In the genomic region with DNA sequence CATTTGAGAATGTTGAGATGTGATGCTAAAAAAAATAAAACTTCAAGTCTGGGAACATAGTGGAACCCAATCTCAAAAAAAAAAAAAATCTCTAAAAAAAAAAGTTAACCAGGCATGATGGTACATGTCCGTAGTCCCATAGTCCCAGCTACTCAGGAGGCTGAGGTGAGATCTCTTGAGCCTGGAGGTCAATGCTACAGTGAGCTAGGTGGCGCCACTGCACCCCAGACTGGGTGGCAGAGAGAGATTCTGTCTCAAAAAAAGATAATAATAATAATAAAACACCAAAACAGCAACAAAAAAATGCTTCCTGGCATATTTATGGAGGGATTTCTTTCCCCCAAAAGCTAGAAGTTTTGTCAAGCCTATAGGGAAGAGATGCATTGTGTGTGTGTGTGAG, we compare ENCODE assay signal across 21 cellular contexts.
DNase-seq lines count a peak whose midpoint lies in the region; FAIRE-seq and TF ChIP-seq lines count a peak whose summit lies in the region.
"Had no signal": no experiment of that assay in that cellular context is flagged by ENCODE, and none has a peak within 500 bp of the region (broad histone marks: within the 10 kb centered on the region; RNA-seq: fewer than 3 reads in every experiment).

No MANE protein-coding gene starts in this region.

- TF ChIP-seq CTCF in OCI-LY1 (IDR thresholded peaks at IDR 0.05; ENCODE audit: low read length) (peak; percentile 18; the same call in 1 of the 2 replicates), H1 (IDR thresholded peaks at IDR 0.05; ENCODE audit: control extremely low read depth in 1 of 3, insufficient read depth in 1 of 3, low read depth in 1 of 3, low read length in 3 of 3) (peak; percentile 36 to 61 (median 40)), smooth muscle cell (IDR thresholded peaks at IDR 0.05; ENCODE audit: borderline replicate concordance, insufficient read depth, poor library complexity, severe bottlenecking) (peak; percentile 21), coronary artery (IDR thresholded peaks at IDR 0.05) (no peak)

- TF ChIP-seq EP300 in H1 (IDR thresholded peaks at IDR 0.05; ENCODE audit: borderline replicate concordance in 1 of 2, low read depth in 2 of 2, low read length in 2 of 2): no peak

- no peak for TF ChIP-seq POLR2A in H1 (IDR thresholded peaks at IDR 0.05; ENCODE audit: control extremely low read depth in 1 of 2, low read depth in 2 of 2, low read length in 2 of 2)

- no peak overlapping the region for H3K27ac ChIP-seq in OCI-LY1 (ENCODE audit: low read depth, low read length, poor library complexity, severe bottlenecking)
- no peak overlapping the region for H3K27ac ChIP-seq in H1 (ENCODE audit: low read depth, low read length)
- no peak overlapping the region for H3K27ac ChIP-seq in smooth muscle cell (ENCODE audit: low read depth)
- H3K27ac ChIP-seq in coronary artery: no peak overlapping the region
- H3K27ac ChIP-seq: PC-9, prostate gland, tibial nerve had no signal

- H3K18ac ChIP-seq in H1 (ENCODE audit: extremely low read depth, low read length): no peak overlapping the region

- H4K20me1 ChIP-seq in OCI-LY1 (ENCODE audit: insufficient read depth, low read length) (no peaks in the 10 kb centered on the region), H1 (replicated peaks in 1 of 2; ENCODE audit: control insufficient read depth in 1 of 2, insufficient read depth in 2 of 2, low read length in 2 of 2) (no peaks in the 10 kb centered on the region), smooth muscle cell (ENCODE audit: low read depth) (no peaks in the 10 kb centered on the region)

- no peak overlapping the region for H2BK15ac ChIP-seq in H1 (ENCODE audit: low read length)

- H2AFZ ChIP-seq in OCI-LY1 (ENCODE audit: low read length): no peak overlapping the region
- no peak overlapping the region for H2AFZ ChIP-seq in H1 (ENCODE audit: low read length)
- no peak overlapping the region for H2AFZ ChIP-seq in smooth muscle cell (ENCODE audit: low read depth)
- H2AFZ ChIP-seq: PC-9 had no signal

- no peaks in the 10 kb centered on the region for H3K36me3 ChIP-seq in OCI-LY1 (ENCODE audit: insufficient read depth, low read length)
- H3K36me3 ChIP-seq in H1 (ENCODE audit: control insufficient read depth in 2 of 4, insufficient read depth in 4 of 4, low read length in 3 of 4): no peaks in the 10 kb centered on the region
- H3K36me3 ChIP-seq in smooth muscle cell (ENCODE audit: low read depth): no peaks in the 10 kb centered on the region
- H3K36me3 ChIP-seq: prostate gland, tibial nerve had no signal

- no peak overlapping the region for H3K14ac ChIP-seq in H1 (ENCODE audit: insufficient read length)

- H2BK5ac ChIP-seq in H1 (ENCODE audit: low read depth, low read length): no peak overlapping the region

- CTCF ChIA-PET in H1 (lab: Charles Lee; ENCODE audit: partially characterized antibody): interaction anchor here (0.6 to 1.8 kb wide), 8 partner anchors 9 to 823 kb away, joined by 3 to 4 read pairs (median 4); no protein-coding TSS in a partner anchor

- no peak overlapping the region for H4K91ac ChIP-seq in H1 (replicated peaks; ENCODE audit: insufficient read length, low read length)

- H4K8ac ChIP-seq in H1 (ENCODE audit: extremely low read depth, insufficient read depth, low read length): no peak overlapping the region

- H2AK5ac ChIP-seq in H1 (ENCODE audit: low read depth, low read length): no peak overlapping the region

- WGBS in H1 (ENCODE audit: extremely low coverage in 1 of 2, insufficient coverage in 1 of 2, insufficient read length in 1 of 2, insufficient replicate concordance in 2 of 2, low coverage in 1 of 2, low lambda C conversion rate in 2 of 2, missing lambda C conversion rate in 1 of 2), 2 experiments: 72% methylated on average over 2 of the region's 2 CpGs; no CpG with 5 or more reads in 1 of the 2 experiments
- 73% methylated on average over 2 of the region's 2 CpGs for WGBS in smooth muscle cell (ENCODE audit: low lambda C conversion rate)

- H3K79me2 ChIP-seq in OCI-LY1 (ENCODE audit: insufficient read depth, low read length) (no peaks in the 10 kb centered on the region), H1 (ENCODE audit: control insufficient read depth in 1 of 2, insufficient read depth in 2 of 2, low read length in 2 of 2) (no peaks in the 10 kb centered on the region), smooth muscle cell (ENCODE audit: low read depth) (no peaks in the 10 kb centered on the region)

- H3K4me1 ChIP-seq in OCI-LY1 (ENCODE audit: insufficient read depth, low read length, severe bottlenecking): no peaks in the 10 kb centered on the region
- H3K4me1 ChIP-seq in H1 (replicated peaks in 1 of 4; ENCODE audit: control insufficient read depth in 3 of 4, insufficient read depth in 4 of 4, low read length in 3 of 4): no peaks in the 10 kb centered on the region
- H3K4me1 ChIP-seq in smooth muscle cell (ENCODE audit: low read depth): no peaks in the 10 kb centered on the region
- H3K4me1 ChIP-seq: prostate gland, tibial nerve had no signal

- H2BK20ac ChIP-seq in H1 (ENCODE audit: low read length): no peak overlapping the region

- H3K56ac ChIP-seq in H1 (replicated peaks; ENCODE audit: insufficient read length, low read depth, low read length): no peak overlapping the region

- no peak overlapping the region for H4K5ac ChIP-seq in H1 (ENCODE audit: insufficient read length, low read depth, low read length)

- peak; percentile 9 for DNase-seq in NCI-H2171 treated with DMSO at 0.1 percent for 48 hours (lab: John Stamatoyannopoulos, UW)
- no peak for DNase-seq in NCI-H2171 (lab: John Stamatoyannopoulos, UW)
- DNase-seq in H1 (ENCODE audit: low read depth in 1 of 2, low spot score in 2 of 2): peak in 1 of 2 experiments; percentile 50
- DNase-seq in smooth muscle cell (lab: John Stamatoyannopoulos, UW; ENCODE audit: unreplicated experiment): no peak
- no peak for DNase-seq in coronary artery (ENCODE audit: low spot score)
- DNase-seq in globus pallidus (ENCODE audit: low spot score): no peak
- no peak for DNase-seq in SW480 (ENCODE audit: low spot score)
- DNase-seq: activated naive CD4-positive, alpha-beta T cell treated with anti-CD3 and anti-CD28 coated beads, Interleukin-2, amount 10 ng/mL, durations not matched to agents 7 days and 5 days; activated T-cell treated with anti-CD3 and anti-CD28 coated beads for 4 hours; CD4-positive, alpha-beta memory T cell; DMS79 treated with DMSO at 0.1 percent for 48 hours; head of caudate nucleus; naive thymus-derived CD8-positive, alpha-beta T cell; NCI-H1694; NCI-H446; PC-9; stimulated activated CD4-positive, alpha-beta T cell treated with anti-CD3 and anti-CD28 coated beads, Interleukin-12 subunit alpha, Interleukin-12 subunit beta, amount 100 ng/mL, for 4 hours had no signal

- no peaks in the 10 kb centered on the region for H3K79me1 ChIP-seq in H1 (ENCODE audit: low read depth, low read length)

- no peak for FAIRE-seq in H1 (lab: Jason Lieb, UNC)
- FAIRE-seq: A204.1 had no signal

- no peaks in the 10 kb centered on the region for H3F3A ChIP-seq in OCI-LY1 (ENCODE audit: insufficient read depth, low read length)
- H3F3A ChIP-seq in smooth muscle cell (ENCODE audit: low read depth): no peaks in the 10 kb centered on the region

- H3K23ac ChIP-seq in H1 (ENCODE audit: insufficient read length): no peak overlapping the region

- no peaks in the 10 kb centered on the region for H3K9me2 ChIP-seq in OCI-LY1 (ENCODE audit: low read depth, low read length)

- peak; percentile 29 to 48; a peak in 3 of 4 replicates for TF ChIP-seq RAD21 in H1 (IDR thresholded peaks at IDR 0.05 in 1 of 2, conservative IDR thresholded peaks at IDR 0.05 in 1 of 2; ENCODE audit: low read depth in 2 of 2, low read length in 2 of 2)

- H2BK12ac ChIP-seq in H1 (ENCODE audit: low read depth, low read length): no peak overlapping the region

- H3K23me2 ChIP-seq in H1 (ENCODE audit: low read depth, low read length): no peaks in the 10 kb centered on the region

- H3K4me2 ChIP-seq in OCI-LY1 (ENCODE audit: low read length) (no peak overlapping the region), H1 (ENCODE audit: insufficient read depth in 1 of 2, low read depth in 2 of 2, low read length in 2 of 2) (no peak overlapping the region), smooth muscle cell (no peak overlapping the region)
- H3K4me2 ChIP-seq: PC-9 had no signal

- no peak overlapping the region for H3K9ac ChIP-seq in OCI-LY1 (ENCODE audit: low read length)
- no peak overlapping the region for H3K9ac ChIP-seq in H1 (replicated peaks in 1 of 4; ENCODE audit: extremely low read depth in 1 of 4, low read depth in 3 of 4, low read length in 3 of 4)
- H3K9ac ChIP-seq in smooth muscle cell (ENCODE audit: low read depth): no peak overlapping the region

- H3K4me3 ChIP-seq in OCI-LY1 (ENCODE audit: low read depth, low read length, poor library complexity, severe bottlenecking): no peak overlapping the region
- no peak overlapping the region for H3K4me3 ChIP-seq in H1 (ENCODE audit: extremely low read depth in 1 of 4, insufficient read depth in 2 of 4, low read depth in 3 of 4, low read length in 4 of 4)
- no peak overlapping the region for H3K4me3 ChIP-seq in smooth muscle cell
- no peak overlapping the region for H3K4me3 ChIP-seq in coronary artery
- H3K4me3 ChIP-seq: PC-9, prostate gland, tibial nerve had no signal

- H3K27me3 ChIP-seq in OCI-LY1 (ENCODE audit: insufficient read depth, low read length): no peaks in the 10 kb centered on the region
- no peaks in the 10 kb centered on the region for H3K27me3 ChIP-seq in H1 (replicated peaks in 1 of 4; ENCODE audit: control insufficient read depth in 3 of 4, extremely low read depth in 1 of 4, insufficient read depth in 3 of 4, low read length in 3 of 4)
- no peaks in the 10 kb centered on the region for H3K27me3 ChIP-seq in smooth muscle cell (ENCODE audit: low read depth)
- H3K27me3 ChIP-seq: tibial nerve had no signal

- POLR2A ChIA-PET in H1 (lab: Charles Lee; ENCODE audit: partially characterized antibody): interaction anchor here (0.7 kb wide), 2 partner anchors 11 to 305 kb away, joined by 3 read pairs; no protein-coding TSS in a partner anchor

- no peak overlapping the region for H3K4ac ChIP-seq in H1 (replicated peaks; ENCODE audit: insufficient read length, low read depth, low read length)

- H2BK120ac ChIP-seq in H1 (replicated peaks; ENCODE audit: low read depth, low read length): no peak overlapping the region

- no peaks in the 10 kb centered on the region for H3K9me3 ChIP-seq in OCI-LY1 (ENCODE audit: low read length)
- no peaks in the 10 kb centered on the region for H3K9me3 ChIP-seq in H1 (ENCODE audit: insufficient read depth in 2 of 2, low read depth in 1 of 2, low read length in 1 of 2)
- H3K9me3 ChIP-seq in smooth muscle cell (replicated peaks; ENCODE audit: low read depth): no peaks in the 10 kb centered on the region
- H3K9me3 ChIP-seq: prostate gland, tibial nerve had no signal

TF ChIP-seq in H1, 55 proteins besides CTCF, POLR2A, EP300 and RAD21:
- TF ChIP-seq CHD1 (IDR thresholded peaks at IDR 0.05; ENCODE audit: low read depth, low read length): no peak
